ENCODE assay signal across 24 cellular contexts in genomic region chr1:208433086-208433485, GRCh38.
DNase-seq lines count a peak whose midpoint lies in the region; ATAC-seq lines count a peak whose summit lies in the region.
"Had no signal": no experiment of that assay in that cellular context is flagged by ENCODE, and none has a peak within 500 bp of the region (broad histone marks: within the 10 kb centered on the region; RNA-seq: fewer than 3 reads in every experiment).

No MANE protein-coding gene starts in this region.

- H3F3A ChIP-seq in GM23248 (ENCODE audit: insufficient read depth), result peaks cover 19% of the 10 kb centered on the region

- H3K36me3 ChIP-seq in GM23248 (ENCODE audit: low read depth) (no peaks in the 10 kb centered on the region), SJSA1 (no peaks in the 10 kb centered on the region)
- H3K36me3 ChIP-seq: esophagus muscularis mucosa, left lung, neutrophil had no signal

- H4K20me1 ChIP-seq in GM23248 (ENCODE audit: insufficient read depth), result no peaks in the 10 kb centered on the region

- intact Hi-C loops in left cardiac atrium (cut with DNase I) (no loop called here), left ventricle myocardium superior (cut with micrococcal nuclease) (no loop called here)

- H3K9ac ChIP-seq in GM23248, result no peak overlapping the region

- no peaks in the 10 kb centered on the region for H3K9me3 ChIP-seq in GM23248 (ENCODE audit: low read depth)
- no peaks in the 10 kb centered on the region for H3K9me3 ChIP-seq in SJSA1 (replicated peaks)
- H3K9me3 ChIP-seq: esophagus muscularis mucosa, left lung, neutrophil had no signal

- in situ Hi-C loops in GM23248 (cut with MboI), result no loop called here

- no peaks in the 10 kb centered on the region for H3K27me3 ChIP-seq in GM23248 (replicated peaks; ENCODE audit: insufficient read depth)
- no peaks in the 10 kb centered on the region for H3K27me3 ChIP-seq in SJSA1 (replicated peaks)
- H3K27me3 ChIP-seq: neutrophil had no signal

- H3K27ac ChIP-seq in GM23248 (no peak overlapping the region), SJSA1 (peak overlapping the region; percentile 55)
- H3K27ac ChIP-seq: esophagus muscularis mucosa, left lung, neutrophil had no signal

- H3K4me3 ChIP-seq in GM23248, result no peak overlapping the region
- no peak overlapping the region for H3K4me3 ChIP-seq in SJSA1
- no peak overlapping the region for H3K4me3 ChIP-seq in skeletal muscle cell (ENCODE audit: low read depth, low read length)
- H3K4me3 ChIP-seq: esophagus muscularis mucosa, left lung had no signal

- ATAC-seq in GM21717 (IDR thresholded peaks at IDR 0.05; ENCODE audit: unreplicated experiment) (no peak), left cardiac atrium (no peak), left ventricle myocardium superior (no peak)
- ATAC-seq: activated T-cell treated with anti-CD3 and anti-CD28 coated beads, Interleukin-2, amount 50 U/mL, for 4 hours had no signal

- H3K4me1 ChIP-seq in GM23248 (ENCODE audit: insufficient read depth) (peaks cover 36% of the 10 kb centered on the region), SJSA1 (replicated peaks) (peaks cover 67% of the 10 kb centered on the region)
- H3K4me1 ChIP-seq: esophagus muscularis mucosa, left lung had no signal

- DNase-seq in GM23248, result peak; percentile 51
- peak; percentile 62 to 69 for DNase-seq in SJSA1 (ENCODE audit: low read depth in 1 of 2, low spot score in 2 of 2)
- peak; percentile 37 for DNase-seq in fibroblast of gingiva (ENCODE audit: low read depth)
- peak; percentile 31 for DNase-seq in skeletal muscle cell (ENCODE audit: low read depth)
- DNase-seq in activated T-cell treated with anti-CD3 and anti-CD28 coated beads, Interleukin-2, amount 50 U/mL, for 48 hours, result no peak
- DNase-seq in left cardiac atrium, result no peak
- DNase-seq in left ventricle myocardium superior, result no peak
- DNase-seq: activated CD4-positive, CD25-positive, alpha-beta regulatory T cell treated with anti-CD3 and anti-CD28 coated beads, Interleukin-2, amount 50 U/mL, for 72 hours; activated CD8-positive, alpha-beta memory T cell treated with anti-CD3 and anti-CD28 coated beads for 24 hours; activated naive CD4-positive, alpha-beta T cell treated with anti-CD3 and anti-CD28 coated beads for 36 hours; activated T-cell treated with anti-CD3 and anti-CD28 coated beads, Interleukin-2, amount 50 U/mL, for 4 hours; aorta; COR-L47; effector CD8-positive, alpha-beta T cell; KG1; left lung; NCI-H1092; NCI-H2081; NK-92 treated with Interleukin-12 subunit alpha and Interleukin-12 subunit beta, amount 100 ng/mL, for 24 hours; retina; RPMI8226 had no signal

- no peak overlapping the region for H3K4me2 ChIP-seq in GM23248 (ENCODE audit: unreplicated experiment)

- H3K9me2 ChIP-seq in GM23248 (ENCODE audit: insufficient read depth), result no peaks in the 10 kb centered on the region

- H2AFZ ChIP-seq in GM23248, result no peak overlapping the region

- WGBS in GM23248 (ENCODE audit: low coverage in 1 of 2, low lambda C conversion rate in 2 of 2, missing lambda C conversion rate in 2 of 2), 2 experiments, result 65 to 71% methylated on average over 1 of the region's 1 CpG

- H3K79me2 ChIP-seq in GM23248 (ENCODE audit: insufficient read depth), result no peaks in the 10 kb centered on the region

Comparison
In these comparisons a context has a peak if more than half of its experiments do, and no peak if none do; other contexts are left out.
1. DNase-seq: peak in GM23248 (single experiment), SJSA1 (2 of 2), fibroblast of gingiva (single experiment) and skeletal muscle cell (single experiment); none in activated T-cell treated with anti-CD3 and anti-CD28 coated beads, Interleukin-2, amount 50 U/mL, for 48 hours (0 of 2), left cardiac atrium (single experiment) and left ventricle myocardium superior (single experiment).